In genomic region chrX:130173190-130173895, GRCh38 we compare ENCODE assay signal across 8 cellular contexts. TPM values are rescaled to one million over a fixed set of nuclear protein-coding genes. Genes with fewer than 3 reads are reported as not detected.
A peak's percentile ranks its signal among the peaks of the same experiment; 100 is the strongest.
DNase-seq lines count a peak whose midpoint lies in the region; ATAC-seq lines count a peak whose summit lies in the region.

No MANE protein-coding gene starts in this region.

- peaks cover 32% of the 10 kb centered on the region for H3K4me1 ChIP-seq in BLaER1

- H3K27ac Mint-ChIP-seq in activated CD8-positive, alpha-beta memory T cell treated with anti-CD3 and anti-CD28 coated beads, Interleukin-2, amount 10 ng/mL, durations not matched to agents 7 days and 5 days, result peak overlapping the region; percentile 98

- CTCF ChIA-PET in activated CD8-positive, alpha-beta memory T cell treated with anti-CD3 and anti-CD28 coated beads, Interleukin-2, amount 10 ng/mL, durations not matched to agents 7 days and 5 days (lab: Charles Lee), result interaction anchor here (0.7 to 5.6 kb wide), 5 partner anchors 19 to 112 kb away, joined by 3 to 30 read pairs (median 3); no protein-coding TSS in a partner anchor

- peak overlapping the region; percentile 92 for H3K4me3 Mint-ChIP-seq in activated CD8-positive, alpha-beta memory T cell treated with anti-CD3 and anti-CD28 coated beads, Interleukin-2, amount 10 ng/mL, durations not matched to agents 7 days and 5 days

- in situ Hi-C loops in KBM-7 (cut with MboI; ENCODE audit: low pct_unique_long_range_greater_than_20kb, low sequenced_read_pairs), result no loop called here

- H3K27me3 Mint-ChIP-seq in activated CD8-positive, alpha-beta memory T cell treated with anti-CD3 and anti-CD28 coated beads, Interleukin-2, amount 10 ng/mL, durations not matched to agents 7 days and 5 days, result no peaks in the 10 kb centered on the region

- peaks cover 14% of the 10 kb centered on the region; the same call in 1 of the 2 replicates for H3K9me3 ChIP-seq in BLaER1

- H3K4me1 Mint-ChIP-seq in activated CD8-positive, alpha-beta memory T cell treated with anti-CD3 and anti-CD28 coated beads, Interleukin-2, amount 10 ng/mL, durations not matched to agents 7 days and 5 days, result peaks cover 46% of the 10 kb centered on the region

- no peaks in the 10 kb centered on the region for H4K20me1 ChIP-seq in BLaER1

- H3K36me3 Mint-ChIP-seq in activated CD8-positive, alpha-beta memory T cell treated with anti-CD3 and anti-CD28 coated beads, Interleukin-2, amount 10 ng/mL, durations not matched to agents 7 days and 5 days, result peaks cover 36% of the 10 kb centered on the region

- H3K9me3 Mint-ChIP-seq in activated CD8-positive, alpha-beta memory T cell treated with anti-CD3 and anti-CD28 coated beads, Interleukin-2, amount 10 ng/mL, durations not matched to agents 7 days and 5 days (ENCODE audit: low read depth), result no peaks in the 10 kb centered on the region

- no peak overlapping the region for H3K4me3 ChIP-seq in BLaER1

- DNase-seq in KBM-7, result peak; percentile 74
- DNase-seq in activated CD8-positive, alpha-beta memory T cell treated with anti-CD3 and anti-CD28 coated beads, Interleukin-2, amount 10 ng/mL, durations not matched to agents 7 days and 5 days, result peak; percentile 86
- DNase-seq in globus pallidus (ENCODE audit: low spot score), result peak; percentile 72
- no peak for DNase-seq in sciatic nerve (ENCODE audit: low spot score)
- DNase-seq in NCI-H2227 treated with DMSO at 0.1 percent for 48 hours (lab: John Stamatoyannopoulos, UW), result no peak

- peak; percentile 47 for ATAC-seq in GM19351 (IDR thresholded peaks at IDR 0.05; ENCODE audit: unreplicated experiment)
- peak; percentile 34 for ATAC-seq in activated CD8-positive, alpha-beta memory T cell treated with anti-CD3 and anti-CD28 coated beads, Interleukin-2, amount 10 ng/mL, durations not matched to agents 7 days and 5 days
- peak; percentile 66 for ATAC-seq in sciatic nerve
- ATAC-seq in HG02981 (IDR thresholded peaks at IDR 0.05; ENCODE audit: unreplicated experiment), result no peak

- peaks cover 86% of the 10 kb centered on the region for H3K27me3 ChIP-seq in BLaER1

- H3K9ac ChIP-seq in BLaER1, result no peak overlapping the region

- intact Hi-C loops in sciatic nerve (cut with DNase I), result no loop called here

- no peaks in the 10 kb centered on the region for H3K36me3 ChIP-seq in BLaER1

- peak overlapping the region; percentile 52 for H3K4me2 ChIP-seq in BLaER1

- no peak overlapping the region for H3K27ac ChIP-seq in BLaER1

RNA-seq across cellular contexts. Expression of gene RAB33A, which starts 1.6 kb away (rescaled TPM):
- total RNA-seq in activated CD8-positive, alpha-beta memory T cell treated with anti-CD3 and anti-CD28 coated beads, Interleukin-2, amount 10 ng/mL, durations not matched to agents 7 days and 5 days, result 10 to 100 TPM; 38.8 to 41.1 TPM
- total RNA-seq in sciatic nerve, result not detected

RNA-seq across cellular contexts. Expression of gene AIFM1, which starts 7.7 kb away (rescaled TPM):
- total RNA-seq in activated CD8-positive, alpha-beta memory T cell treated with anti-CD3 and anti-CD28 coated beads, Interleukin-2, amount 10 ng/mL, durations not matched to agents 7 days and 5 days, result 10 to 100 TPM; 47.3 to 59.6 TPM
- 15.7 TPM for total RNA-seq in sciatic nerve

Comparison
In these comparisons a context has a peak if more than half of its experiments do, and no peak if none do; other contexts are left out.
1. DNase-seq: peak in KBM-7 (single experiment), activated CD8-positive, alpha-beta memory T cell treated with anti-CD3 and anti-CD28 coated beads, Interleukin-2, amount 10 ng/mL, durations not matched to agents 7 days and 5 days (single experiment) and globus pallidus (single experiment); none in sciatic nerve (single experiment) and NCI-H2227 treated with DMSO at 0.1 percent for 48 hours (single experiment).
2. RNA of gene RAB33A, which starts 1.6 kb away (total RNA-seq): 38.8 to 41.1 TPM in activated CD8-positive, alpha-beta memory T cell treated with anti-CD3 and anti-CD28 coated beads, Interleukin-2, amount 10 ng/mL, durations not matched to agents 7 days and 5 days; not detected in sciatic nerve (single experiment); every median in the first group is over 10 times any median in the second.